In genomic region chr4:2036866-2037265, GRCh38 we compare ENCODE assay signal across 23 cellular contexts. TPM values are rescaled to one million over a fixed set of nuclear protein-coding genes. Genes with fewer than 3 reads are reported as not detected.
DNase-seq lines count a peak whose midpoint lies in the region; ATAC-seq, FAIRE-seq and TF ChIP-seq lines count a peak whose summit lies in the region.
"Had no signal": no experiment of that assay in that cellular context is flagged by ENCODE, and none has a peak within 500 bp of the region (broad histone marks: within the 10 kb centered on the region; RNA-seq: fewer than 3 reads in every experiment).

No MANE protein-coding gene starts in this region.

- H2AFZ ChIP-seq in K562 (ENCODE audit: low read depth, low read length) = peak overlapping the region; percentile 97
- H2AFZ ChIP-seq: GM23248, PC-9 had no signal

- H3K9me1 ChIP-seq in K562 (ENCODE audit: control insufficient read depth, insufficient read depth, low read length) = no peaks in the 10 kb centered on the region

- TF ChIP-seq CTCF in K562 (IDR thresholded peaks at IDR 0.05 in 2 of 3, conservative IDR thresholded peaks at IDR 0.05 in 1 of 3; ENCODE audit: insufficient read depth in 2 of 3, low read depth in 1 of 3, low read length in 3 of 3) = no peak
- TF ChIP-seq CTCF in transverse colon (IDR thresholded peaks at IDR 0.05) = no peak

- H3K4me1 ChIP-seq in K562 (replicated peaks in 1 of 2; ENCODE audit: control insufficient read depth in 2 of 2, insufficient read depth in 2 of 2, low read length in 2 of 2) (peaks cover 3 to 15% of the 10 kb centered on the region in 2 experiments; a peak in 2 of 5 replicates), transverse colon (peaks cover 0 to 23% (median 15%) of the 10 kb centered on the region in 4 donors)
- H3K4me1 ChIP-seq: SJCRH30 had no signal

- H3K9ac ChIP-seq in K562 (ENCODE audit: insufficient read depth in 1 of 2, low read depth in 2 of 2, low read length in 2 of 2) = peak overlapping the region in 1 of 2 experiments; percentile 59; a peak in 1 of 4 replicates
- H3K9ac ChIP-seq: GM23248 had no signal

- TF ChIP-seq POLR2A in K562 (conservative IDR thresholded peaks at IDR 0.05) (no peak), transverse colon (IDR thresholded peaks at IDR 0.05) (no peak)

- BruUV-seq in K562 (replicated peaks; lab: Mats Ljungman, UMichigan) = no TSS peak

- ATAC-seq in K562 (peak; percentile 78), HG02588 (IDR thresholded peaks at IDR 0.05; ENCODE audit: unreplicated experiment) (no peak)
- ATAC-seq: CD8-positive, alpha-beta T cell; psoas muscle; WTC11 had no signal

- no peaks in the 10 kb centered on the region for H4K20me1 ChIP-seq in K562 (replicated peaks; ENCODE audit: control insufficient read depth, insufficient read depth, low read length)

- H3K4me3 ChIP-seq in K562 (no peak overlapping the region), transverse colon (peak overlapping the region in 3 of 4 donors; percentile 19 to 45 (median 23))
- H3K4me3 ChIP-seq: ascending aorta, GM23248, lung, PC-9, psoas muscle, SJCRH30, tibial nerve had no signal

- no peak for TF ChIP-seq RAD21 in K562 (CRISPR knock-in tag; conservative IDR thresholded peaks at IDR 0.05 in 1 of 2, IDR thresholded peaks at IDR 0.05 in 1 of 2)

- WGBS in K562 (ENCODE audit: insufficient coverage, low coverage, missing lambda C conversion rate) = 26% methylated on average over 7 of the region's 7 CpGs
- WGBS in transverse colon (ENCODE audit: low coverage in 1 of 2), 2 donors = 41 to 55% methylated on average over 2 to 7 of the region's 7 CpGs

- CTCF ChIA-PET in K562 (lab: Yijun Ruan, JAX; ENCODE audit: low intra/inter-chr PET ratio) = no interaction called here

- POLR2A ChIA-PET in K562 (lab: Yijun Ruan, JAX) = interaction anchor here (0.7 to 1.2 kb wide), 3 partner anchors 9 to 27 kb away, joined by 4 to 8 read pairs (median 4); no protein-coding TSS in a partner anchor

- H3K27me3 ChIP-seq in K562 (ENCODE audit: control insufficient read depth in 2 of 2, insufficient read depth in 2 of 2, low read length in 2 of 2) = peaks cover 0 to 7% of the 10 kb centered on the region in 2 experiments; a peak in 1 of 5 replicates
- H3K27me3 ChIP-seq in transverse colon = peaks cover 32% of the 10 kb centered on the region

- peak overlapping the region; percentile 68 for H3K4me2 ChIP-seq in K562 (ENCODE audit: insufficient read depth, low read length)
- H3K4me2 ChIP-seq: PC-9 had no signal

- in situ Hi-C loops in K562 (cut with MboI) = no loop called here
- in situ Hi-C loops in transverse colon (cut with MboI; ENCODE audit: low pct_ligation_motif_present in 1 of 4, low pct_unique_long_range_greater_than_20kb in 1 of 4, low sequenced_read_pairs in 3 of 4) = no loop called here

- no peak for TF ChIP-seq EP300 in K562 (IDR thresholded peaks at IDR 0.05; ENCODE audit: low read length)
- no peak for TF ChIP-seq EP300 in transverse colon (IDR thresholded peaks at IDR 0.05; ENCODE audit: low read depth)

- DNase-seq in SIG-M5 treated with dmso at 0.1 percent for 504 hours (lab: John Stamatoyannopoulos, UW; ENCODE audit: unreplicated experiment) (peak; percentile 25), SIG-M5 (lab: John Stamatoyannopoulos, UW) (no peak), OCI-M1 (lab: John Stamatoyannopoulos, UW) (peak; percentile 96), K562 (ENCODE audit: extremely low read depth in 1 of 4, low spot score in 3 of 4) (peak in 2 of 4 experiments; percentile 41 to 53), transverse colon (peak; percentile 66), T1000 (lab: John Stamatoyannopoulos, UW) (no peak)
- no peak for DNase-seq in activated T-cell treated with anti-CD3 and anti-CD28 coated beads, Interleukin-2, amount 50 U/mL, for 1 hour
- DNase-seq: activated CD4-positive, alpha-beta T cell treated with anti-CD3 and anti-CD28 coated beads, Interleukin-2, amount 50 U/mL, for 1 hour; activated CD8-positive, alpha-beta memory T cell treated with anti-CD3 and anti-CD28 coated beads, Interleukin-2, amount 50 U/mL, for 4 hours; AML-193; CD8-positive, alpha-beta T cell; dermis blood vessel endothelial cell; glutamatergic neuron; GM23248; NCI-H187; PC-9; psoas muscle; SJCRH30 had no signal

- peak; percentile 94 for FAIRE-seq in K562 (lab: Jason Lieb, UNC)

- H3K79me2 ChIP-seq in K562 (ENCODE audit: control insufficient read depth, insufficient read depth, low read length) = no peaks in the 10 kb centered on the region

- H3K27ac ChIP-seq in K562 (ENCODE audit: extremely low read depth, low read depth, low read length) (0 out of 3 replicates have a peak overlapping the region, but pooled peaks have one; percentile 2), transverse colon (peak overlapping the region; percentile 77 to 87 (median 83))
- H3K27ac ChIP-seq: ascending aorta, GM23248, PC-9, psoas muscle, SJCRH30, tibial nerve had no signal

- H3K36me3 ChIP-seq in K562 (ENCODE audit: control insufficient read depth, insufficient read depth, low read length) (no peaks in the 10 kb centered on the region), transverse colon (no peaks in the 10 kb centered on the region)
- H3K36me3 ChIP-seq: ascending aorta, SJCRH30, tibial nerve had no signal

- no peaks in the 10 kb centered on the region for H3K9me3 ChIP-seq in K562 (replicated peaks; ENCODE audit: control insufficient read depth, insufficient read depth, low read depth, low read length)
- H3K9me3 ChIP-seq in transverse colon = no peaks in the 10 kb centered on the region
- H3K9me3 ChIP-seq: ascending aorta, psoas muscle had no signal

- intact Hi-C loops in K562 (cut with micrococcal nuclease) (no loop called here), transverse colon (cut with DNase I; ENCODE audit: low total_unique reads) (no loop called here)

TF ChIP-seq in K562, 482 proteins besides CTCF, POLR2A, EP300 and RAD21 (continues in another document):
- TF ChIP-seq ATF7 (IDR thresholded peaks at IDR 0.05) = 0 out of 2 replicates have a peak, but pooled peaks have one; percentile 28
- no peak for TF ChIP-seq NFATC3 (IDR thresholded peaks at IDR 0.05)
- peak; percentile 91 for TF ChIP-seq CHD2 (IDR thresholded peaks at IDR 0.05; ENCODE audit: low read depth, low read length)
- TF ChIP-seq ZNF507 (tag; conservative IDR thresholded peaks at IDR 0.05) = no peak
- TF ChIP-seq E2F6 (IDR thresholded peaks at IDR 0.05; ENCODE audit: borderline replicate concordance in 1 of 2, extremely low read depth in 1 of 2, insufficient read depth in 1 of 2, insufficient read length in 1 of 2, low read depth in 1 of 2, low read length in 1 of 2, poor library complexity in 1 of 2, severe bottlenecking in 1 of 2) = peak in 1 of 2 experiments; percentile 12

RNA-seq across cellular contexts. Expression of gene NAT8L, which starts 22.3 kb away (rescaled TPM):
- 10.2 and 23.1 TPM in 2 replicates for total RNA-seq in K562 (2011; cell fraction: chromatin; rRNA removed; ENCODE audit: low replicate concordance)
- total RNA-seq in K562 (2011; cell fraction: nucleolus; rRNA removed) = 12.9 and 15.8 TPM in 2 replicates
- total RNA-seq in K562 (2011; cell fraction: nucleoplasm; rRNA removed) = 10.6 and 15.3 TPM in 2 replicates
- total RNA-seq in K562 (2014; rRNA removed) (3.8 and 5.3 TPM in 2 replicates), K562 (2014; rRNA removed; fragmentation: Illumina TruSeq; extraction: Trizol) (0.62 and 0.67 TPM in 2 replicates), K562 (2015; rRNA removed; fragmentation: Illumina TruSeq; extraction: Trizol) (1.5 and 1.7 TPM in 2 replicates), K562 (2021) (9.5 and 11.0 TPM in 2 replicates), transverse colon (1 to 10 TPM in 1 of 4 donors, under 1 TPM in 2, not detected in 1; 0.14 to 1.9 (median 0.64) TPM)
- polyA plus RNA-seq in K562 (2011; rRNA removed) (3.9 and 4.9 TPM in 2 replicates), K562 (2014; fragmentation: Illumina TruSeq; extraction: Trizol) (1.5 and 3.1 TPM in 2 replicates), K562 (2014; fragmentation: Nextera tagmentation; extraction: Ambion mirVana) (under 1 TPM; 0.06 to 0.07 TPM), K562 (2014; rRNA removed) (2.9 and 3.7 TPM in 2 replicates)
- 7.9 and 9.1 TPM in 2 replicates for polyA plus RNA-seq in K562 (2011; cell fraction: cytosol; rRNA removed)
- 19.1 and 19.2 TPM in 2 replicates for polyA plus RNA-seq in K562 (2011; cell fraction: nucleus; rRNA removed)
- 4.7 and 7.3 TPM in 2 replicates for polyA plus RNA-seq in K562 (2012)
- polyA minus RNA-seq in K562 (2011; rRNA and poly(A)+ RNA removed) = 39.8 and 58.5 TPM in 2 replicates
- 7.1 and 7.3 TPM in 2 replicates for polyA minus RNA-seq in K562 (2011; cell fraction: cytosol; rRNA and poly(A)+ RNA removed)
- polyA minus RNA-seq in K562 (2011; cell fraction: nucleus; rRNA and poly(A)+ RNA removed) = 4.3 TPM in 2 replicates
- total RNA-seq: ascending aorta, GM23248 had no signal

RNA-seq across cellular contexts. Expression of gene NELFA, which starts 28.1 kb away (rescaled TPM):
- 38.8 and 78.3 TPM in 2 replicates for total RNA-seq in K562 (2011; cell fraction: chromatin; rRNA removed; ENCODE audit: low replicate concordance)
- 62.0 and 74.4 TPM in 2 replicates for total RNA-seq in K562 (2011; cell fraction: nucleolus; rRNA removed)
- total RNA-seq in K562 (2011; cell fraction: nucleoplasm; rRNA removed) = 44.5 and 47.7 TPM in 2 replicates
- total RNA-seq in K562 (2014; rRNA removed) = 29.1 and 33.3 TPM in 2 replicates
- total RNA-seq in K562 (2014; rRNA removed; fragmentation: Illumina TruSeq; extraction: Trizol) = 10.6 and 12.0 TPM in 2 replicates
- 16.4 and 18.9 TPM in 2 replicates for total RNA-seq in K562 (2015; rRNA removed; fragmentation: Illumina TruSeq; extraction: Trizol)
- 59.6 and 63.0 TPM in 2 replicates for total RNA-seq in K562 (2021)
- polyA plus RNA-seq in K562 (2011; rRNA removed) = 12.9 and 28.3 TPM in 2 replicates
- polyA plus RNA-seq in K562 (2011; cell fraction: cytosol; rRNA removed) = 19.0 and 31.9 TPM in 2 replicates
- polyA plus RNA-seq in K562 (2011; cell fraction: nucleus; rRNA removed) = 59.7 and 83.0 TPM in 2 replicates
- polyA plus RNA-seq in K562 (2012) = 44.5 and 46.5 TPM in 2 replicates
- polyA plus RNA-seq in K562 (2014; fragmentation: Illumina TruSeq; extraction: Trizol) = 14.8 and 32.1 TPM in 2 replicates
- polyA plus RNA-seq in K562 (2014; fragmentation: Nextera tagmentation; extraction: Ambion mirVana) = 1 to 10 TPM in 1 of 2 experiments, under 1 TPM in 1; 0.76 to 1.4 TPM
- 33.6 and 36.5 TPM in 2 replicates for polyA plus RNA-seq in K562 (2014; rRNA removed)
- 7.8 and 9.9 TPM in 2 replicates for polyA minus RNA-seq in K562 (2011; rRNA and poly(A)+ RNA removed)
- polyA minus RNA-seq in K562 (2011; cell fraction: cytosol; rRNA and poly(A)+ RNA removed) = 26.9 and 38.7 TPM in 2 replicates
- 48.3 and 117 TPM in 2 replicates for polyA minus RNA-seq in K562 (2011; cell fraction: nucleus; rRNA and poly(A)+ RNA removed)
- 10 to 100 TPM; 22.0 to 80.4 (median 31.8) TPM for total RNA-seq in transverse colon

Comparison
In these comparisons a context has a peak if more than half of its experiments do, and no peak if none do; other contexts are left out.
1. DNase-seq: peak in SIG-M5 treated with dmso at 0.1 percent for 504 hours (single experiment), OCI-M1 (single experiment) and transverse colon (single experiment); none in SIG-M5 (single experiment), activated T-cell treated with anti-CD3 and anti-CD28 coated beads, Interleukin-2, amount 50 U/mL, for 1 hour (single experiment) and T1000 (single experiment).